In the genomic region with DNA sequence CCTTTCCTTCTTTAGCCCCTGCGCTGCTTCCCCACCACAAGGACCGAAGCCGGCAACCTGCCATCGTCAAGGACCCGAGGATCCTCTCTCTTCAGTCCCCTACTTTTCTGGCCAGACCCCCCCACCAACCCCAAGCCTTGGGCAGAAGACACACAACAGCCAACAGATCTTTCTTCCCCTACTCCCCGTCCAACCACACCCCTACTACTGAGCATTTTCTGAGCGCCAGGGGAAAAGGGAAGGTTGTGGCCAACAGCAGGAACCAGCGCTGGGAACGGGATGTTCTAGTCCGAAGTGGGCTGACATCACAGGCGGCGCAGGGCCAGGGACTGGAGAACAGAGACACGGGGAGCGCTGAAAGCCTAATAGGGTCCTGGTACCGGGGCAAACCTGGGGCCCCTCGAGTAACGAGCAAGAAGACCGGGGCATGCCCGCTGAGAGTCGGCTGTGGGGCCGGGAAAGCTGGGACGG, we compare ENCODE assay signal across 8 cellular contexts. TPM values are rescaled to one million over a fixed set of nuclear protein-coding genes. Genes with fewer than 3 reads are reported as not detected.
DNase-seq lines count a peak whose midpoint lies in the region; ATAC-seq, FAIRE-seq and TF ChIP-seq lines count a peak whose summit lies in the region.

No MANE protein-coding gene starts in this region.

- no peak for TF ChIP-seq RAD21 in HepG2 (CRISPR knock-in tag; IDR thresholded peaks at IDR 0.05)

- peak; percentile 64 for DNase-seq in activated CD8-positive, alpha-beta memory T cell treated with anti-CD3 and anti-CD28 coated beads, Interleukin-2, amount 10 ng/mL, durations not matched to agents 7 days and 5 days
- DNase-seq in activated CD8-positive, alpha-beta memory T cell treated with anti-CD3 and anti-CD28 coated beads, Interleukin-2, amount 50 U/mL, for 4 hours, result no peak
- DNase-seq in Peyer's patch (peak; percentile 79 to 94 (median 84)), dermis blood vessel endothelial cell (peak; percentile 74), HepG2 (ENCODE audit: low spot score) (no peak), stromal cell of bone marrow (ENCODE audit: low read depth) (peak; percentile 73), NCI-H1436 treated with DMSO at 0.1 percent for 48 hours (lab: John Stamatoyannopoulos, UW) (no peak)

- H3K4me2 ChIP-seq in HepG2 (ENCODE audit: low read depth, low read length), result peak overlapping the region; percentile 65

- CTCF ChIA-PET in activated CD8-positive, alpha-beta memory T cell treated with anti-CD3 and anti-CD28 coated beads, Interleukin-2, amount 10 ng/mL, durations not matched to agents 7 days and 5 days (lab: Charles Lee), result interaction anchor here (1.0 to 5.6 kb wide), 6 partner anchors 12 to 32 kb away, joined by 4 to 52 read pairs (median 4); partner anchors contain the start of gene VAMP2
- CTCF ChIA-PET in HepG2 (lab: Yijun Ruan, JAX; ENCODE audit: low intra/inter-chr PET ratio, low total read pairs), result no interaction called here

- no peaks in the 10 kb centered on the region for H4K20me1 ChIP-seq in HepG2 (ENCODE audit: insufficient read depth, low read length)

- H3K27me3 ChIP-seq in Peyer's patch, result no peaks in the 10 kb centered on the region
- H3K27me3 ChIP-seq in HepG2 (ENCODE audit: control insufficient read depth in 1 of 2, insufficient read depth in 2 of 2, low read length in 2 of 2), result no peaks in the 10 kb centered on the region

- peaks cover 0 to 43% (median 9%) of the 10 kb centered on the region in 3 donors for H3K36me3 ChIP-seq in Peyer's patch
- peaks cover 8 to 23% of the 10 kb centered on the region in 2 experiments; a peak in 4 of 5 replicates for H3K36me3 ChIP-seq in HepG2 (replicated peaks in 1 of 2; ENCODE audit: control insufficient read depth in 1 of 2, insufficient read depth in 2 of 2, low read length in 2 of 2)

- peaks cover 15% of the 10 kb centered on the region for H3K36me3 Mint-ChIP-seq in activated CD8-positive, alpha-beta memory T cell treated with anti-CD3 and anti-CD28 coated beads, Interleukin-2, amount 10 ng/mL, durations not matched to agents 7 days and 5 days

- peak; percentile 0 for ATAC-seq in activated CD8-positive, alpha-beta memory T cell treated with anti-CD3 and anti-CD28 coated beads, Interleukin-2, amount 10 ng/mL, durations not matched to agents 7 days and 5 days
- ATAC-seq in HepG2 (no peak), HG02610 (IDR thresholded peaks at IDR 0.05; ENCODE audit: unreplicated experiment) (no peak)

- H3K27ac ChIP-seq in Peyer's patch (peak overlapping the region; percentile 91 to 99 (median 99)), HepG2 (ENCODE audit: extremely low read length, insufficient read depth, low read length) (peak overlapping the region; percentile 45)

- no TSS peak for BruUV-seq in HepG2 (replicated peaks; lab: Mats Ljungman, UMichigan)

- peaks cover 4% of the 10 kb centered on the region for H3K79me2 ChIP-seq in HepG2 (ENCODE audit: insufficient read depth, low read length)

- no peak for TF ChIP-seq EP300 in HepG2 (IDR thresholded peaks at IDR 0.05; ENCODE audit: low read depth in 2 of 2, low read length in 2 of 2)
- no peak for TF ChIP-seq EP300 in HepG2 (CRISPR knock-in tag; IDR thresholded peaks at IDR 0.05; ENCODE audit: borderline replicate concordance)

- intact Hi-C loops in HepG2 (cut with micrococcal nuclease; ENCODE audit: unreplicated experiment), result loop anchor here (1.0 kb wide), 1 partner anchor 12 kb away; no protein-coding TSS in a partner anchor

- H3K9me3 Mint-ChIP-seq in activated CD8-positive, alpha-beta memory T cell treated with anti-CD3 and anti-CD28 coated beads, Interleukin-2, amount 10 ng/mL, durations not matched to agents 7 days and 5 days (ENCODE audit: low read depth), result no peaks in the 10 kb centered on the region

- TF ChIP-seq CTCF in Peyer's patch (IDR thresholded peaks at IDR 0.05) (no peak), HepG2 (CRISPR knock-in tag; IDR thresholded peaks at IDR 0.05) (no peak)

- in situ Hi-C loops in HepG2 (cut with HindIII; ENCODE audit: extremely low pct_ligation_motif_present, low pct_unique_long_range_greater_than_20kb), result no loop called here

- H3K9ac ChIP-seq in HepG2 (ENCODE audit: insufficient read depth, low read depth, low read length), result peak overlapping the region; percentile 68

- peak overlapping the region; percentile 37 to 62 (median 55) for H3K4me3 ChIP-seq in Peyer's patch
- peak overlapping the region; percentile 46 to 70 (median 68); a peak in 5 of 6 replicates for H3K4me3 ChIP-seq in HepG2 (replicated peaks in 1 of 3; ENCODE audit: insufficient read depth in 1 of 3, low read depth in 2 of 3, low read length in 3 of 3)

- POLR2A ChIA-PET in HepG2 (lab: Yijun Ruan, JAX), result interaction anchor here (1.0 to 1.7 kb wide), 3 partner anchors 12 to 70 kb away, joined by 4 to 7 read pairs (median 7); no protein-coding TSS in a partner anchor

- FAIRE-seq in HepG2 (lab: Jason Lieb, UNC), result no peak

- H3K27ac Mint-ChIP-seq in activated CD8-positive, alpha-beta memory T cell treated with anti-CD3 and anti-CD28 coated beads, Interleukin-2, amount 10 ng/mL, durations not matched to agents 7 days and 5 days, result peak overlapping the region; percentile 91

- H3K4me1 ChIP-seq in Peyer's patch (peaks cover 2 to 36% (median 26%) of the 10 kb centered on the region in 4 donors), HepG2 (ENCODE audit: insufficient read depth, low read length) (peaks cover 46% of the 10 kb centered on the region)

- 81% methylated on average over 22 of the region's 22 CpGs for WGBS in HepG2 (ENCODE audit: low lambda C conversion rate)

- peak overlapping the region; percentile 90 for H3K4me3 Mint-ChIP-seq in activated CD8-positive, alpha-beta memory T cell treated with anti-CD3 and anti-CD28 coated beads, Interleukin-2, amount 10 ng/mL, durations not matched to agents 7 days and 5 days

- peak in 1 of 2 donors; percentile 29 for TF ChIP-seq POLR2A in Peyer's patch (IDR thresholded peaks at IDR 0.05)
- TF ChIP-seq POLR2A in HepG2 (IDR thresholded peaks at IDR 0.05; ENCODE audit: insufficient read depth in 1 of 2, low read depth in 2 of 2, low read length in 2 of 2), result no peak

- H3K27me3 Mint-ChIP-seq in activated CD8-positive, alpha-beta memory T cell treated with anti-CD3 and anti-CD28 coated beads, Interleukin-2, amount 10 ng/mL, durations not matched to agents 7 days and 5 days, result no peaks in the 10 kb centered on the region

- no peak overlapping the region for H2AFZ ChIP-seq in HepG2 (ENCODE audit: low read length)

- H3K9me3 ChIP-seq in Peyer's patch (no peaks in the 10 kb centered on the region), HepG2 (ENCODE audit: low read length) (no peaks in the 10 kb centered on the region)

- H3K4me1 Mint-ChIP-seq in activated CD8-positive, alpha-beta memory T cell treated with anti-CD3 and anti-CD28 coated beads, Interleukin-2, amount 10 ng/mL, durations not matched to agents 7 days and 5 days, result peaks cover 21% of the 10 kb centered on the region

RNA-seq across cellular contexts. Expression of gene PER1, which starts 0.5 kb away (rescaled TPM):
- total RNA-seq in activated CD8-positive, alpha-beta memory T cell treated with anti-CD3 and anti-CD28 coated beads, Interleukin-2, amount 10 ng/mL, durations not matched to agents 7 days and 5 days, result 10 to 100 TPM; 47.3 to 56.4 TPM
- total RNA-seq in Peyer's patch (100 to 1,000 TPM in 3 of 4 donors, 10 to 100 TPM in 1; 67.6 to 143 (median 119) TPM), dermis blood vessel endothelial cell (7.7 and 18.7 TPM in 2 replicates), HepG2 (2016; rRNA removed; fragmentation: Illumina TruSeq; extraction: Trizol) (2.6 and 5.5 TPM in 2 replicates)
- 1.8 and 2.9 TPM in 2 replicates for total RNA-seq in HepG2 (2016; cell fraction: cytosol; rRNA removed; fragmentation: Illumina TruSeq; extraction: Trizol; ENCODE audit: low read depth)
- 3.2 and 5.8 TPM in 2 replicates for total RNA-seq in HepG2 (2016; cell fraction: insoluble cytoplasmic fraction; rRNA removed; fragmentation: Illumina TruSeq; extraction: Trizol)
- 1.4 and 1.9 TPM in 2 replicates for total RNA-seq in HepG2 (2016; cell fraction: membrane; rRNA removed; fragmentation: Illumina TruSeq; extraction: Trizol)
- total RNA-seq in HepG2 (2016; cell fraction: nucleus; rRNA removed; fragmentation: Illumina TruSeq; extraction: Trizol), result 4.1 and 4.3 TPM in 2 replicates
- polyA plus RNA-seq in HepG2 (2011; rRNA removed), result 3.6 and 5.2 TPM in 2 replicates
- polyA plus RNA-seq in HepG2 (2011; cell fraction: cytosol; rRNA removed), result 1.3 and 1.4 TPM in 2 replicates
- 32.0 and 32.6 TPM in 2 replicates for polyA plus RNA-seq in HepG2 (2011; cell fraction: nucleus; rRNA removed)
- polyA plus RNA-seq in HepG2 (2012), result 7.8 and 11.4 TPM in 2 replicates
- 0.38 and 0.70 TPM in 2 replicates for polyA plus RNA-seq in HepG2 (2016; cell fraction: cytosol; fragmentation: Illumina TruSeq; extraction: Trizol; ENCODE audit: low read depth)
- 2.2 and 3.6 TPM in 2 replicates for polyA plus RNA-seq in HepG2 (2016; cell fraction: insoluble cytoplasmic fraction; fragmentation: Illumina TruSeq; extraction: Trizol; ENCODE audit: low read depth)
- polyA plus RNA-seq in HepG2 (2016; cell fraction: membrane; fragmentation: Illumina TruSeq; extraction: Trizol; ENCODE audit: low read depth), result 0.49 and 0.90 TPM in 2 replicates
- polyA plus RNA-seq in HepG2 (2016; cell fraction: nucleus; fragmentation: Illumina TruSeq; extraction: Trizol; ENCODE audit: insufficient read depth, low read depth), result 13.1 and 17.6 TPM in 2 replicates
- 11.1 and 12.7 TPM in 2 replicates for polyA minus RNA-seq in HepG2 (2011; rRNA and poly(A)+ RNA removed; ENCODE audit: low replicate concordance)
- 3.8 and 6.2 TPM in 2 replicates for polyA minus RNA-seq in HepG2 (2011; cell fraction: cytosol; rRNA and poly(A)+ RNA removed)
- 10.4 and 10.7 TPM in 2 replicates for polyA minus RNA-seq in HepG2 (2011; cell fraction: nucleus; rRNA and poly(A)+ RNA removed)

RNA-seq across cellular contexts. Expression of gene VAMP2, which starts 11.1 kb away (rescaled TPM):
- 10 to 100 TPM; 47.6 to 68.9 TPM for total RNA-seq in activated CD8-positive, alpha-beta memory T cell treated with anti-CD3 and anti-CD28 coated beads, Interleukin-2, amount 10 ng/mL, durations not matched to agents 7 days and 5 days
- total RNA-seq in Peyer's patch (10 to 100 TPM; 10.7 to 40.2 (median 32.4) TPM), dermis blood vessel endothelial cell (4.4 and 5.2 TPM in 2 replicates), HepG2 (2016; rRNA removed; fragmentation: Illumina TruSeq; extraction: Trizol) (2.0 and 3.9 TPM in 2 replicates)
- 4.1 and 5.2 TPM in 2 replicates for total RNA-seq in HepG2 (2016; cell fraction: cytosol; rRNA removed; fragmentation: Illumina TruSeq; extraction: Trizol; ENCODE audit: low read depth)
- total RNA-seq in HepG2 (2016; cell fraction: insoluble cytoplasmic fraction; rRNA removed; fragmentation: Illumina TruSeq; extraction: Trizol), result 1.9 and 3.4 TPM in 2 replicates
- total RNA-seq in HepG2 (2016; cell fraction: membrane; rRNA removed; fragmentation: Illumina TruSeq; extraction: Trizol), result 3.2 and 3.4 TPM in 2 replicates
- total RNA-seq in HepG2 (2016; cell fraction: nucleus; rRNA removed; fragmentation: Illumina TruSeq; extraction: Trizol), result 6.5 and 7.1 TPM in 2 replicates
- 17.2 and 19.6 TPM in 2 replicates for polyA plus RNA-seq in HepG2 (2011; rRNA removed)
- 10.1 and 13.2 TPM in 2 replicates for polyA plus RNA-seq in HepG2 (2011; cell fraction: cytosol; rRNA removed)
- polyA plus RNA-seq in HepG2 (2011; cell fraction: nucleus; rRNA removed), result 40.7 and 63.7 TPM in 2 replicates
- 29.0 and 34.1 TPM in 2 replicates for polyA plus RNA-seq in HepG2 (2012)
- 2.0 and 2.2 TPM in 2 replicates for polyA plus RNA-seq in HepG2 (2016; cell fraction: cytosol; fragmentation: Illumina TruSeq; extraction: Trizol; ENCODE audit: low read depth)
- 7.1 and 8.5 TPM in 2 replicates for polyA plus RNA-seq in HepG2 (2016; cell fraction: insoluble cytoplasmic fraction; fragmentation: Illumina TruSeq; extraction: Trizol; ENCODE audit: low read depth)
- polyA plus RNA-seq in HepG2 (2016; cell fraction: membrane; fragmentation: Illumina TruSeq; extraction: Trizol; ENCODE audit: low read depth), result 4.9 and 5.5 TPM in 2 replicates
- polyA plus RNA-seq in HepG2 (2016; cell fraction: nucleus; fragmentation: Illumina TruSeq; extraction: Trizol; ENCODE audit: insufficient read depth, low read depth), result 35.4 and 36.0 TPM in 2 replicates
- polyA minus RNA-seq in HepG2 (2011; rRNA and poly(A)+ RNA removed; ENCODE audit: low replicate concordance), result 6.8 and 7.6 TPM in 2 replicates
- 3.4 and 6.6 TPM in 2 replicates for polyA minus RNA-seq in HepG2 (2011; cell fraction: cytosol; rRNA and poly(A)+ RNA removed)
- polyA minus RNA-seq in HepG2 (2011; cell fraction: nucleus; rRNA and poly(A)+ RNA removed), result 10.8 and 14.9 TPM in 2 replicates

RNA-seq across cellular contexts. Expression of gene TMEM107, which starts 24.5 kb away (rescaled TPM):
- 10 to 100 TPM; 29.9 to 61.0 TPM for total RNA-seq in activated CD8-positive, alpha-beta memory T cell treated with anti-CD3 and anti-CD28 coated beads, Interleukin-2, amount 10 ng/mL, durations not matched to agents 7 days and 5 days
- total RNA-seq in Peyer's patch (10 to 100 TPM in 3 of 4 donors, 1 to 10 TPM in 1; 6.5 to 27.2 (median 16.4) TPM), dermis blood vessel endothelial cell (13.0 and 17.5 TPM in 2 replicates), HepG2 (2016; rRNA removed; fragmentation: Illumina TruSeq; extraction: Trizol) (3.8 and 15.3 TPM in 2 replicates)
- total RNA-seq in HepG2 (2016; cell fraction: cytosol; rRNA removed; fragmentation: Illumina TruSeq; extraction: Trizol; ENCODE audit: low read depth), result 138 and 159 TPM in 2 replicates
- total RNA-seq in HepG2 (2016; cell fraction: insoluble cytoplasmic fraction; rRNA removed; fragmentation: Illumina TruSeq; extraction: Trizol), result 4.0 and 13.1 TPM in 2 replicates
- 25.0 and 29.6 TPM in 2 replicates for total RNA-seq in HepG2 (2016; cell fraction: membrane; rRNA removed; fragmentation: Illumina TruSeq; extraction: Trizol)
- total RNA-seq in HepG2 (2016; cell fraction: nucleus; rRNA removed; fragmentation: Illumina TruSeq; extraction: Trizol), result 18.7 and 21.8 TPM in 2 replicates
- polyA plus RNA-seq in HepG2 (2011; rRNA removed), result 4.5 and 7.2 TPM in 2 replicates
- 5.0 and 5.5 TPM in 2 replicates for polyA plus RNA-seq in HepG2 (2011; cell fraction: cytosol; rRNA removed)
- 3.9 and 4.3 TPM in 2 replicates for polyA plus RNA-seq in HepG2 (2011; cell fraction: nucleus; rRNA removed)
- 2.6 and 3.6 TPM in 2 replicates for polyA plus RNA-seq in HepG2 (2012)
- polyA plus RNA-seq in HepG2 (2016; cell fraction: cytosol; fragmentation: Illumina TruSeq; extraction: Trizol; ENCODE audit: low read depth), result 2.4 and 3.4 TPM in 2 replicates
- polyA plus RNA-seq in HepG2 (2016; cell fraction: insoluble cytoplasmic fraction; fragmentation: Illumina TruSeq; extraction: Trizol; ENCODE audit: low read depth), result 3.4 and 3.5 TPM in 2 replicates
- 2.1 and 3.3 TPM in 2 replicates for polyA plus RNA-seq in HepG2 (2016; cell fraction: membrane; fragmentation: Illumina TruSeq; extraction: Trizol; ENCODE audit: low read depth)
- polyA plus RNA-seq in HepG2 (2016; cell fraction: nucleus; fragmentation: Illumina TruSeq; extraction: Trizol; ENCODE audit: insufficient read depth, low read depth), result 4.5 and 4.6 TPM in 2 replicates
- polyA minus RNA-seq in HepG2 (2011; rRNA and poly(A)+ RNA removed; ENCODE audit: low replicate concordance), result 121 and 165 TPM in 2 replicates
- polyA minus RNA-seq in HepG2 (2011; cell fraction: cytosol; rRNA and poly(A)+ RNA removed), result 34.2 and 36.5 TPM in 2 replicates
- 79.1 and 96.4 TPM in 2 replicates for polyA minus RNA-seq in HepG2 (2011; cell fraction: nucleus; rRNA and poly(A)+ RNA removed)

RNA-seq across cellular contexts. Expression of gene HES7, which starts 27.8 kb away (rescaled TPM):
- total RNA-seq in activated CD8-positive, alpha-beta memory T cell treated with anti-CD3 and anti-CD28 coated beads, Interleukin-2, amount 10 ng/mL, durations not matched to agents 7 days and 5 days, result 1 to 10 TPM; 1.2 TPM
- total RNA-seq in Peyer's patch, result not detected
- total RNA-seq in dermis blood vessel endothelial cell, result 0.09 TPM in 1 of 2 replicates, not detected in the other
- not detected in 2 replicates for total RNA-seq in HepG2 (2016; rRNA removed; fragmentation: Illumina TruSeq; extraction: Trizol)
- not detected in 2 replicates for total RNA-seq in HepG2 (2016; cell fraction: cytosol; rRNA removed; fragmentation: Illumina TruSeq; extraction: Trizol; ENCODE audit: low read depth)
- total RNA-seq in HepG2 (2016; cell fraction: insoluble cytoplasmic fraction; rRNA removed; fragmentation: Illumina TruSeq; extraction: Trizol), result not detected in 2 replicates
- not detected in 2 replicates for total RNA-seq in HepG2 (2016; cell fraction: membrane; rRNA removed; fragmentation: Illumina TruSeq; extraction: Trizol)
- not detected in 2 replicates for total RNA-seq in HepG2 (2016; cell fraction: nucleus; rRNA removed; fragmentation: Illumina TruSeq; extraction: Trizol)
- not detected in 2 replicates for polyA plus RNA-seq in HepG2 (2011; rRNA removed)
- not detected in 2 replicates for polyA plus RNA-seq in HepG2 (2011; cell fraction: cytosol; rRNA removed)
- 0.42 and 0.50 TPM in 2 replicates for polyA plus RNA-seq in HepG2 (2011; cell fraction: nucleus; rRNA removed)
- 0.11 TPM in 1 of 2 replicates, not detected in the other for polyA plus RNA-seq in HepG2 (2012)
- not detected in 2 replicates for polyA plus RNA-seq in HepG2 (2016; cell fraction: cytosol; fragmentation: Illumina TruSeq; extraction: Trizol; ENCODE audit: low read depth)
- polyA plus RNA-seq in HepG2 (2016; cell fraction: insoluble cytoplasmic fraction; fragmentation: Illumina TruSeq; extraction: Trizol; ENCODE audit: low read depth), result not detected in 2 replicates
- not detected in 2 replicates for polyA plus RNA-seq in HepG2 (2016; cell fraction: membrane; fragmentation: Illumina TruSeq; extraction: Trizol; ENCODE audit: low read depth)
- polyA plus RNA-seq in HepG2 (2016; cell fraction: nucleus; fragmentation: Illumina TruSeq; extraction: Trizol; ENCODE audit: insufficient read depth, low read depth), result not detected in 2 replicates
- 3.9 TPM in 1 of 2 replicates, not detected in the other for polyA minus RNA-seq in HepG2 (2011; rRNA and poly(A)+ RNA removed; ENCODE audit: low replicate concordance)
- polyA minus RNA-seq in HepG2 (2011; cell fraction: cytosol; rRNA and poly(A)+ RNA removed), result not detected in 2 replicates
- not detected in 2 replicates for polyA minus RNA-seq in HepG2 (2011; cell fraction: nucleus; rRNA and poly(A)+ RNA removed)

RNA-seq across cellular contexts. Expression of gene ALOXE3, which starts 33.4 kb away (rescaled TPM):
- total RNA-seq in activated CD8-positive, alpha-beta memory T cell treated with anti-CD3 and anti-CD28 coated beads, Interleukin-2, amount 10 ng/mL, durations not matched to agents 7 days and 5 days, result not detected
- total RNA-seq in Peyer's patch (not detected), dermis blood vessel endothelial cell (0.05 TPM in 1 of 2 replicates, not detected in the other), HepG2 (2016; rRNA removed; fragmentation: Illumina TruSeq; extraction: Trizol) (not detected in 2 replicates)
- not detected in 2 replicates for total RNA-seq in HepG2 (2016; cell fraction: cytosol; rRNA removed; fragmentation: Illumina TruSeq; extraction: Trizol; ENCODE audit: low read depth)
- 0.02 TPM in 1 of 2 replicates, not detected in the other for total RNA-seq in HepG2 (2016; cell fraction: insoluble cytoplasmic fraction; rRNA removed; fragmentation: Illumina TruSeq; extraction: Trizol)
- total RNA-seq in HepG2 (2016; cell fraction: membrane; rRNA removed; fragmentation: Illumina TruSeq; extraction: Trizol), result not detected in 2 replicates
- total RNA-seq in HepG2 (2016; cell fraction: nucleus; rRNA removed; fragmentation: Illumina TruSeq; extraction: Trizol), result not detected in 2 replicates
- polyA plus RNA-seq in HepG2 (2011; rRNA removed), result 0.07 TPM in 1 of 2 replicates, not detected in the other
- polyA plus RNA-seq in HepG2 (2011; cell fraction: cytosol; rRNA removed), result 0.03 TPM in 1 of 2 replicates, not detected in the other
- 0.14 and 0.18 TPM in 2 replicates for polyA plus RNA-seq in HepG2 (2011; cell fraction: nucleus; rRNA removed)
- polyA plus RNA-seq in HepG2 (2012), result 0.08 TPM in 1 of 2 replicates, not detected in the other
- not detected in 2 replicates for polyA plus RNA-seq in HepG2 (2016; cell fraction: cytosol; fragmentation: Illumina TruSeq; extraction: Trizol; ENCODE audit: low read depth)
- polyA plus RNA-seq in HepG2 (2016; cell fraction: insoluble cytoplasmic fraction; fragmentation: Illumina TruSeq; extraction: Trizol; ENCODE audit: low read depth), result not detected in 2 replicates
- polyA plus RNA-seq in HepG2 (2016; cell fraction: membrane; fragmentation: Illumina TruSeq; extraction: Trizol; ENCODE audit: low read depth), result not detected in 2 replicates
- not detected in 2 replicates for polyA plus RNA-seq in HepG2 (2016; cell fraction: nucleus; fragmentation: Illumina TruSeq; extraction: Trizol; ENCODE audit: insufficient read depth, low read depth)
- polyA minus RNA-seq in HepG2 (2011; rRNA and poly(A)+ RNA removed; ENCODE audit: low replicate concordance), result 0.63 TPM in 1 of 2 replicates, not detected in the other
- polyA minus RNA-seq in HepG2 (2011; cell fraction: cytosol; rRNA and poly(A)+ RNA removed), result not detected in 2 replicates
- not detected in 2 replicates for polyA minus RNA-seq in HepG2 (2011; cell fraction: nucleus; rRNA and poly(A)+ RNA removed)

Comparison
In these comparisons a context has a peak if more than half of its experiments do, and no peak if none do; other contexts are left out.
1. DNase-seq: peak in activated CD8-positive, alpha-beta memory T cell treated with anti-CD3 and anti-CD28 coated beads, Interleukin-2, amount 10 ng/mL, durations not matched to agents 7 days and 5 days (single experiment), Peyer's patch (3 of 3), dermis blood vessel endothelial cell (single experiment) and stromal cell of bone marrow (single experiment); none in activated CD8-positive, alpha-beta memory T cell treated with anti-CD3 and anti-CD28 coated beads, Interleukin-2, amount 50 U/mL, for 4 hours (single experiment), HepG2 (single experiment) and NCI-H1436 treated with DMSO at 0.1 percent for 48 hours (single experiment).